1 cellular context compared by ENCODE assay signal in the genomic region with DNA sequence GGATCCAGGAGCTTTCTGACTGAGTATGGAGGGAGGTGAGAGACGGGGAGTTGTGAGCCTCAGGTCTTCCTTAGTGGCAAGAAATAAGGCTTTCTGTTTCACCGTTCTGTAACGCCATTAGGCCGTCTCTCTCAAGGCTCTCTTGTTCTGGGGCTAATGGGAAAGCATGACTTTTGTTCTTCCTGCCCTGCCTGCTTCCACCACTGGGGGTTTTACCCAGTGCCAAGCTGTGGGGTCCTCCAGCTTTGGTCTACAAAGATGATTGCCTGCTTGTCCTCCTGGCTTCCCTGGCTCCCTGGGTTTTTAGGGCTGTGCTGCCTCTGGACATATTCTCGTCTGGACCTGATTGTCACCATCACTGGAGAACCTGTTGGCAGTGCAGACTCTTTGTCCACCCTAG.
TF ChIP-seq lines count a peak whose summit lies in the region.

No MANE protein-coding gene starts in this region.

TF ChIP-seq in SK-N-SH treated with all-trans-retinoic acid at 6 μM for 48 hours, 23 proteins besides CTCF, POLR2A, EP300 and RAD21 (continued from another document):
- TF ChIP-seq, protein P1, sequence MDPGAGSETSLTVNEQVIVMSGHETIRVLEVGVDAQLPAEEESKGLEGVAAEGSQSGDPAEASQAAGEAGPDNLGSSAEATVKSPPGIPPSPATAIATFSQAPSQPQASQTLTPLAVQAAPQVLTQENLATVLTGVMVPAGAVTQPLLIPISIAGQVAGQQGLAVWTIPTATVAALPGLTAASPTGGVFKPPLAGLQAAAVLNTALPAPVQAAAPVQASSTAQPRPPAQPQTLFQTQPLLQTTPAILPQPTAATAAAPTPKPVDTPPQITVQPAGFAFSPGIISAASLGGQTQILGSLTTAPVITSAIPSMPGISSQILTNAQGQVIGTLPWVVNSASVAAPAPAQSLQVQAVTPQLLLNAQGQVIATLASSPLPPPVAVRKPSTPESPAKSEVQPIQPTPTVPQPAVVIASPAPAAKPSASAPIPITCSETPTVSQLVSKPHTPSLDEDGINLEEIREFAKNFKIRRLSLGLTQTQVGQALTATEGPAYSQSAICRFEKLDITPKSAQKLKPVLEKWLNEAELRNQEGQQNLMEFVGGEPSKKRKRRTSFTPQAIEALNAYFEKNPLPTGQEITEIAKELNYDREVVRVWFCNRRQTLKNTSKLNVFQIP (CRISPR knock-in tag; IDR thresholded peaks at IDR 0.05; ENCODE audit: borderline replicate concordance, low read depth) = no peak
- TF ChIP-seq TOX (CRISPR knock-in tag; IDR thresholded peaks at IDR 0.05; ENCODE audit: borderline replicate concordance) (no peak), SNAI2 (CRISPR knock-in tag; IDR thresholded peaks at IDR 0.05) (no peak), PPARA (CRISPR knock-in tag; IDR thresholded peaks at IDR 0.05; ENCODE audit: borderline replicate concordance) (no peak), BACH2 (CRISPR knock-in tag; IDR thresholded peaks at IDR 0.05; ENCODE audit: borderline replicate concordance) (no peak), ISL1 (CRISPR knock-in tag; IDR thresholded peaks at IDR 0.05) (no peak), RARB (CRISPR knock-in tag; IDR thresholded peaks at IDR 0.05) (no peak), ZC3H10 (CRISPR knock-in tag; IDR thresholded peaks at IDR 0.05) (no peak), ESRRG (CRISPR knock-in tag; IDR thresholded peaks at IDR 0.05) (no peak), OSR1 (CRISPR knock-in tag; IDR thresholded peaks at IDR 0.05) (no peak), TCF4 (CRISPR knock-in tag; IDR thresholded peaks at IDR 0.05; ENCODE audit: borderline replicate concordance) (no peak), ZNF70 (CRISPR knock-in tag; IDR thresholded peaks at IDR 0.05) (no peak), ZFP3 (CRISPR knock-in tag; IDR thresholded peaks at IDR 0.05) (no peak), ZNF8 (CRISPR knock-in tag; IDR thresholded peaks at IDR 0.05) (no peak)
- TF ChIP-seq, protein P2, sequence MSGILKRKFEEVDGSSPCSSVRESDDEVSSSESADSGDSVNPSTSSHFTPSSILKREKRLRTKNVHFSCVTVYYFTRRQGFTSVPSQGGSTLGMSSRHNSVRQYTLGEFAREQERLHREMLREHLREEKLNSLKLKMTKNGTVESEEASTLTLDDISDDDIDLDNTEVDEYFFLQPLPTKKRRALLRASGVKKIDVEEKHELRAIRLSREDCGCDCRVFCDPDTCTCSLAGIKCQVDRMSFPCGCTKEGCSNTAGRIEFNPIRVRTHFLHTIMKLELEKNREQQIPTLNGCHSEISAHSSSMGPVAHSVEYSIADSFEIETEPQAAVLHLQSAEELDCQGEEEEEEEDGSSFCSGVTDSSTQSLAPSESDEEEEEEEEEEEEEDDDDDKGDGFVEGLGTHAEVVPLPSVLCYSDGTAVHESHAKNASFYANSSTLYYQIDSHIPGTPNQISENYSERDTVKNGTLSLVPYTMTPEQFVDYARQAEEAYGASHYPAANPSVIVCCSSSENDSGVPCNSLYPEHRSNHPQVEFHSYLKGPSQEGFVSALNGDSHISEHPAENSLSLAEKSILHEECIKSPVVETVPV (CRISPR knock-in tag; IDR thresholded peaks at IDR 0.05) = no peak
- TF ChIP-seq, protein P3, sequence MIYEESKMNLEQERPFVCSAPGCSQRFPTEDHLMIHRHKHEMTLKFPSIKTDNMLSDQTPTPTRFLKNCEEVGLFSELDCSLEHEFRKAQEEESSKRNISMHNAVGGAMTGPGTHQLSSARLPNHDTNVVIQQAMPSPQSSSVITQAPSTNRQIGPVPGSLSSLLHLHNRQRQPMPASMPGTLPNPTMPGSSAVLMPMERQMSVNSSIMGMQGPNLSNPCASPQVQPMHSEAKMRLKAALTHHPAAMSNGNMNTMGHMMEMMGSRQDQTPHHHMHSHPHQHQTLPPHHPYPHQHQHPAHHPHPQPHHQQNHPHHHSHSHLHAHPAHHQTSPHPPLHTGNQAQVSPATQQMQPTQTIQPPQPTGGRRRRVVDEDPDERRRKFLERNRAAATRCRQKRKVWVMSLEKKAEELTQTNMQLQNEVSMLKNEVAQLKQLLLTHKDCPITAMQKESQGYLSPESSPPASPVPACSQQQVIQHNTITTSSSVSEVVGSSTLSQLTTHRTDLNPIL (CRISPR knock-in tag; IDR thresholded peaks at IDR 0.05; ENCODE audit: low read depth) = no peak
